In the genomic region with DNA sequence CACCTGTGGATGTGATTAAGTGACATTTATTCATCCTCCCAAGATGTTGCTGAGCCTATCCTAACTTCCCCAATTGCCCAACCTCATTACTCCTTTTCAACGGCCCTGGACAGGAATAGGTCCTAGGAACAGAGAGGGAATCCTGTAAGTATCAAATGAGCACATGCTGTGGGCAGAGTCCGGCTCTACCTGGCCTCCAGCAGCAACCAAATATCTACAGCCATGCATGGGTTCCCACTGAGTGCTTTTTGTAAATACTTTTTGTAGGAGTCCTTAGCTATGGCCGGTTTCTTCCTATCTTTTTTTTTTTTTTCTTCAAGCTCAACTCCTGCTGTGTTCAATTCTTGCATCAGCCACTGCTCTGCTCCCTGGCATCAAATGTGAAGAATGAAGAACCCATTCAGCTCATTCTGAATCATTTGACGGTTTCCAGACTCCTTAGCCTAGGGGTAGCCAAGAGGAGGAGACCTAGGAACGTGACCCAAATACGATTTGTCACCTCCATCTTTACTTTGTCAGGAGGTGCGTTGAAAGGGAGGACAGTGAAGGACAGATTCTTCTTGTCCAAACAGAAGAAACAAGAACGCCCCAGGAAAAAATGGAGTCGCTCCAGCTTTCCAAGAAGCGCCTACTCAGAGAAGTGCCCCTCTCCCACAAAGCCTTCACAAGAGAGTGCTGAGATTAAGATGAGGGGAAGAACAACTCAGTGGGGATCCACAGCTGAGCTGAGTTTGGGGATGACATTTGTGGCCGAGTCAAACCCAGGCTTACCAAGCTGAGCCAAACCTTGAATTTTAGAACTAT, we compare ENCODE assay signal across 19 cellular contexts. TPM values are rescaled to one million over a fixed set of nuclear protein-coding genes. Genes with fewer than 3 reads are reported as not detected.
DNase-seq lines count a peak whose midpoint lies in the region; ATAC-seq and TF ChIP-seq lines count a peak whose summit lies in the region.
"Had no signal": no experiment of that assay in that cellular context is flagged by ENCODE, and none has a peak within 500 bp of the region (broad histone marks: within the 10 kb centered on the region; RNA-seq: fewer than 3 reads in every experiment).

No MANE protein-coding gene starts in this region.

- no peaks in the 10 kb centered on the region for H3K27me3 ChIP-seq in left ventricle myocardium inferior (ENCODE audit: low read depth)
- H3K27me3 ChIP-seq in heart left ventricle, result peaks cover 0 to 2% (median 0%) of the 10 kb centered on the region in 9 donors
- H3K27me3 ChIP-seq in uterus, result no peaks in the 10 kb centered on the region
- H3K27me3 ChIP-seq: suprapubic skin had no signal

- 84 to 91% (median 88%) methylated on average over 11 of the region's 11 CpGs for WGBS in heart left ventricle, 4 donors

- no peaks in the 10 kb centered on the region for H3K9me3 ChIP-seq in left ventricle myocardium inferior (replicated peaks)
- no peaks in the 10 kb centered on the region for H3K9me3 ChIP-seq in heart left ventricle
- H3K9me3 ChIP-seq in uterus, result no peaks in the 10 kb centered on the region
- H3K9me3 ChIP-seq: SK-N-SH, suprapubic skin had no signal

- TF ChIP-seq CTCF in left ventricle myocardium inferior (IDR thresholded peaks at IDR 0.05; ENCODE audit: borderline replicate concordance), result no peak
- TF ChIP-seq CTCF in heart left ventricle (IDR thresholded peaks at IDR 0.05), result no peak
- TF ChIP-seq CTCF in fibroblast of the aortic adventitia (IDR thresholded peaks at IDR 0.05; ENCODE audit: insufficient read depth, low read length), result no peak
- TF ChIP-seq CTCF in uterus (IDR thresholded peaks at IDR 0.05), result no peak

- intact Hi-C loops in left ventricle myocardium inferior (cut with micrococcal nuclease), result no loop called here
- intact Hi-C loops in heart left ventricle (cut with DNase I), result loop anchor here in 1 of 10 donors (5.0 kb wide), 1 partner anchor 33 kb away; no protein-coding TSS in a partner anchor
- intact Hi-C loops in uterus (cut with DNase I; ENCODE audit: low total_unique reads), result no loop called here

- peaks cover 24% of the 10 kb centered on the region for H3K4me1 ChIP-seq in left ventricle myocardium inferior
- H3K4me1 ChIP-seq in heart left ventricle, result peaks cover 0 to 51% (median 14%) of the 10 kb centered on the region in 12 donors
- H3K4me1 ChIP-seq in uterus, result no peaks in the 10 kb centered on the region
- H3K4me1 ChIP-seq: suprapubic skin had no signal

- DNase-seq in left ventricle myocardium inferior, result no peak
- DNase-seq in heart left ventricle, result no peak
- DNase-seq in OCI-M1 (lab: John Stamatoyannopoulos, UW), result peak; percentile 23
- DNase-seq in fibroblast of the aortic adventitia (ENCODE audit: low read depth), result peak; percentile 92
- no peak for DNase-seq in uterus
- DNase-seq in NCI-H2171 treated with DMSO at 0.1 percent for 48 hours (lab: John Stamatoyannopoulos, UW), result no peak
- DNase-seq in NCI-H187 (lab: John Stamatoyannopoulos, UW), result no peak
- no peak for DNase-seq in NCI-H2227 treated with DMSO at 0.1 percent for 48 hours (lab: John Stamatoyannopoulos, UW)
- DNase-seq: activated CD4-positive, alpha-beta T cell treated with anti-CD3 and anti-CD28 coated beads, Interleukin-2, amount 50 U/mL, for 4 hours; activated naive CD4-positive, alpha-beta T cell; CD8-positive, alpha-beta memory T cell; hippocampal formation; NCI-H1694; NCI-H526; SK-N-SH; small intestine; stimulated activated naive CD4-positive, alpha-beta T cell had no signal

- H3K4me3 ChIP-seq in left ventricle myocardium inferior, result no peak overlapping the region
- H3K4me3 ChIP-seq in heart left ventricle, result no peak overlapping the region
- H3K4me3 ChIP-seq in fibroblast of the aortic adventitia (ENCODE audit: low read depth, low read length), result no peak overlapping the region
- no peak overlapping the region for H3K4me3 ChIP-seq in uterus
- H3K4me3 ChIP-seq: lung, suprapubic skin had no signal

- no peak for ATAC-seq in heart left ventricle

- H3K36me3 ChIP-seq in left ventricle myocardium inferior (no peaks in the 10 kb centered on the region), heart left ventricle (no peaks in the 10 kb centered on the region), uterus (no peaks in the 10 kb centered on the region)
- H3K36me3 ChIP-seq: suprapubic skin had no signal

- H3K27ac ChIP-seq in left ventricle myocardium inferior (replicated peaks), result peak overlapping the region; percentile 24
- H3K27ac ChIP-seq in heart left ventricle, result peak overlapping the region in 1 of 12 donors; percentile 39
- H3K27ac ChIP-seq in uterus, result peak overlapping the region; percentile 23 to 47
- H3K27ac ChIP-seq: suprapubic skin had no signal

- TF ChIP-seq POLR2A in heart left ventricle (IDR thresholded peaks at IDR 0.05), result no peak
- TF ChIP-seq POLR2A in uterus (IDR thresholded peaks at IDR 0.05), result no peak

RNA-seq across cellular contexts. Expression of gene LCLAT1, which starts 46.7 kb away (rescaled TPM):
- total RNA-seq in left ventricle myocardium inferior (41.0 TPM), heart left ventricle (10 to 100 TPM; 32.6 to 70.2 (median 46.9) TPM), fibroblast of the aortic adventitia (ENCODE audit: low replicate concordance) (21.5 and 31.9 TPM in 2 replicates), uterus (100 to 1,000 TPM in 1 of 4 donors, 10 to 100 TPM in 2, under 1 TPM in 1; 0.88 to 116 (median 33.3) TPM)
- polyA plus RNA-seq in heart left ventricle, result 10 to 100 TPM in 1 of 2 donors, 1 to 10 TPM in 1; 9.8 to 22.9 TPM

Comparison
In these comparisons a context has a peak if more than half of its experiments do, and no peak if none do; other contexts are left out.
1. DNase-seq: peak in OCI-M1 (single experiment) and fibroblast of the aortic adventitia (single experiment); none in left ventricle myocardium inferior (single experiment), heart left ventricle (0 of 5), uterus (0 of 2), NCI-H2171 treated with DMSO at 0.1 percent for 48 hours (single experiment), NCI-H187 (0 of 2) and NCI-H2227 treated with DMSO at 0.1 percent for 48 hours (single experiment).